Comparison of ENCODE assay signal across 23 cellular contexts in genomic region chr3:41441568-41441967, GRCh38.
DNase-seq lines count a peak whose midpoint lies in the region; ATAC-seq, FAIRE-seq and TF ChIP-seq lines count a peak whose summit lies in the region.
"Had no signal": no experiment of that assay in that cellular context is flagged by ENCODE, and none has a peak within 500 bp of the region (broad histone marks: within the 10 kb centered on the region; RNA-seq: fewer than 3 reads in every experiment).

No MANE protein-coding gene starts in this region.

- CTCF ChIA-PET in HepG2 (lab: Yijun Ruan, JAX; ENCODE audit: low intra/inter-chr PET ratio, low total read pairs): no interaction called here

- H3K27ac Mint-ChIP-seq in activated naive CD4-positive, alpha-beta T cell treated with anti-CD3 and anti-CD28 coated beads, Interleukin-2, amount 50 U/mL, for 72 hours: no peak overlapping the region
- no peak overlapping the region for H3K27ac Mint-ChIP-seq in activated T-helper 2 cell treated with anti-CD3 and anti-CD28 coated beads, Interferon-gamma antibody, Interleukin-2, Interleukin-4, amounts not matched to agents 10 μg/mL and 5 μg/mL and 100 μg/mL, durations not matched to agents 14 hours and 24 hours and 36 hours
- H3K27ac Mint-ChIP-seq: CD14-positive monocyte; CD4-positive, alpha-beta memory T cell; CD4-positive, CD25-positive, alpha-beta regulatory T cell; CD8-positive, alpha-beta memory T cell had no signal

- H3K9me3 ChIP-seq in HepG2 (ENCODE audit: low read length): peaks cover 10% of the 10 kb centered on the region; the same call in 1 of the 2 replicates
- no peaks in the 10 kb centered on the region for H3K9me3 ChIP-seq in right lobe of liver
- H3K9me3 ChIP-seq: BE2C, BLaER1, Caco-2 had no signal

- WGBS in HepG2 (ENCODE audit: low lambda C conversion rate): 30% methylated on average over 4 of the region's 4 CpGs
- 26% methylated on average over 4 of the region's 4 CpGs for WGBS in right lobe of liver (ENCODE audit: insufficient coverage, low coverage, low lambda C conversion rate, missing lambda C conversion rate)

- no peak for TF ChIP-seq CTCF in HepG2 (CRISPR knock-in tag; IDR thresholded peaks at IDR 0.05)
- TF ChIP-seq CTCF in right lobe of liver (IDR thresholded peaks at IDR 0.05): peak in 1 of 4 donors; percentile 27

- intact Hi-C loops in HepG2 (cut with micrococcal nuclease; ENCODE audit: unreplicated experiment): loop anchor here (10.0 kb wide), 1 partner anchor 197 kb away; no protein-coding TSS in a partner anchor
- intact Hi-C loops in right lobe of liver (cut with DNase I): no loop called here
- intact Hi-C loops in activated T-helper 2 cell treated with anti-CD3 and anti-CD28 coated beads, Interferon-gamma antibody, Interleukin-2, Interleukin-4, amounts not matched to agents 10 μg/mL and 5 μg/mL and 100 μg/mL, durations not matched to agents 14 hours and 24 hours and 36 hours (cut with micrococcal nuclease): no loop called here

- DNase-seq in HepG2 (ENCODE audit: low spot score): peak; percentile 24
- DNase-seq in right lobe of liver: no peak
- no peak for DNase-seq in activated naive CD4-positive, alpha-beta T cell treated with anti-CD3 and anti-CD28 coated beads, Interleukin-2, amount 50 U/mL, for 72 hours (ENCODE audit: low spot score in 2 of 2)
- no peak for DNase-seq in activated T-helper 2 cell treated with anti-CD3 and anti-CD28 coated beads, Interferon-gamma antibody, Interleukin-2, Interleukin-4, amounts not matched to agents 10 μg/mL and 5 μg/mL and 100 μg/mL, durations not matched to agents 14 hours and 24 hours and 36 hours (ENCODE audit: low spot score)
- DNase-seq: 8988T; ACHN; BE2C; C1 segment of cervical spinal cord; Caco-2; Calu3; CD4-positive, alpha-beta memory T cell; CD4-positive, CD25-positive, alpha-beta regulatory T cell; CD8-positive, alpha-beta memory T cell; DMS79 treated with DMSO at 0.1 percent for 48 hours; GF-D8 had no signal

- no peak for TF ChIP-seq RAD21 in HepG2 (CRISPR knock-in tag; IDR thresholded peaks at IDR 0.05)

- POLR2A ChIA-PET in HepG2 (lab: Yijun Ruan, JAX): no interaction called here

- in situ Hi-C loops in HepG2 (cut with HindIII; ENCODE audit: extremely low pct_ligation_motif_present, low pct_unique_long_range_greater_than_20kb): no loop called here

- H3K9ac ChIP-seq in HepG2 (ENCODE audit: insufficient read depth, low read depth, low read length): no peak overlapping the region
- H3K9ac ChIP-seq: BLaER1 had no signal

- peaks cover 1% of the 10 kb centered on the region for H3K27me3 Mint-ChIP-seq in activated T-helper 2 cell treated with anti-CD3 and anti-CD28 coated beads, Interferon-gamma antibody, Interleukin-2, Interleukin-4, amounts not matched to agents 10 μg/mL and 5 μg/mL and 100 μg/mL, durations not matched to agents 14 hours and 24 hours and 36 hours (ENCODE audit: low read depth)
- H3K27me3 Mint-ChIP-seq: CD4-positive, alpha-beta memory T cell; CD4-positive, CD25-positive, alpha-beta regulatory T cell; CD8-positive, alpha-beta memory T cell had no signal

- H3K4me1 ChIP-seq in HepG2 (ENCODE audit: insufficient read depth, low read length) (peaks cover 27% of the 10 kb centered on the region), right lobe of liver (peaks cover 0 to 7% (median 3%) of the 10 kb centered on the region in 4 donors)
- H3K4me1 ChIP-seq: BE2C, Caco-2 had no signal

- H3K36me3 Mint-ChIP-seq in activated naive CD4-positive, alpha-beta T cell treated with anti-CD3 and anti-CD28 coated beads, Interleukin-2, amount 50 U/mL, for 72 hours: peaks cover 6 to 22% of the 10 kb centered on the region in 2 donors
- H3K36me3 Mint-ChIP-seq in activated T-helper 2 cell treated with anti-CD3 and anti-CD28 coated beads, Interferon-gamma antibody, Interleukin-2, Interleukin-4, amounts not matched to agents 10 μg/mL and 5 μg/mL and 100 μg/mL, durations not matched to agents 14 hours and 24 hours and 36 hours (ENCODE audit: low read depth): no peaks in the 10 kb centered on the region
- H3K36me3 Mint-ChIP-seq: CD14-positive monocyte had no signal

- H3K4me2 ChIP-seq in HepG2 (ENCODE audit: low read depth, low read length): peak overlapping the region; percentile 18; the same call in 1 of the 2 replicates
- H3K4me2 ChIP-seq: BLaER1 had no signal

- no peaks in the 10 kb centered on the region for H3K4me1 Mint-ChIP-seq in activated T-helper 2 cell treated with anti-CD3 and anti-CD28 coated beads, Interferon-gamma antibody, Interleukin-2, Interleukin-4, amounts not matched to agents 10 μg/mL and 5 μg/mL and 100 μg/mL, durations not matched to agents 14 hours and 24 hours and 36 hours (ENCODE audit: low read depth)
- H3K4me1 Mint-ChIP-seq: CD14-positive monocyte; CD4-positive, alpha-beta memory T cell; CD4-positive, CD25-positive, alpha-beta regulatory T cell; CD8-positive, alpha-beta memory T cell had no signal

- H3K36me3 ChIP-seq in HepG2 (replicated peaks in 1 of 2; ENCODE audit: control insufficient read depth in 1 of 2, insufficient read depth in 2 of 2, low read length in 2 of 2) (no peaks in the 10 kb centered on the region), right lobe of liver (no peaks in the 10 kb centered on the region)
- H3K36me3 ChIP-seq: BE2C, BLaER1 had no signal

- peaks cover 8 to 10% of the 10 kb centered on the region in 2 donors for H3K9me3 Mint-ChIP-seq in activated naive CD4-positive, alpha-beta T cell treated with anti-CD3 and anti-CD28 coated beads, Interleukin-2, amount 50 U/mL, for 72 hours
- H3K9me3 Mint-ChIP-seq in activated T-helper 2 cell treated with anti-CD3 and anti-CD28 coated beads, Interferon-gamma antibody, Interleukin-2, Interleukin-4, amounts not matched to agents 10 μg/mL and 5 μg/mL and 100 μg/mL, durations not matched to agents 14 hours and 24 hours and 36 hours: no peaks in the 10 kb centered on the region

- no peak for FAIRE-seq in HepG2 (lab: Jason Lieb, UNC)
- FAIRE-seq: A204.1, D721Med, G401.6, GM12891, GM19239 had no signal

- no peak overlapping the region for H3K4me3 ChIP-seq in HepG2 (replicated peaks in 1 of 3; ENCODE audit: insufficient read depth in 1 of 3, low read depth in 2 of 3, low read length in 3 of 3)
- peak overlapping the region in 1 of 3 donors; percentile 26 for H3K4me3 ChIP-seq in right lobe of liver
- H3K4me3 ChIP-seq: BLaER1 had no signal

- H2AFZ ChIP-seq in HepG2 (ENCODE audit: low read length): no peak overlapping the region

- TF ChIP-seq POLR2A in HepG2 (IDR thresholded peaks at IDR 0.05; ENCODE audit: insufficient read depth in 1 of 2, low read depth in 2 of 2, low read length in 2 of 2) (no peak), right lobe of liver (IDR thresholded peaks at IDR 0.05) (no peak)

- H4K20me1 ChIP-seq in HepG2 (ENCODE audit: insufficient read depth, low read length): no peaks in the 10 kb centered on the region
- H4K20me1 ChIP-seq: BLaER1 had no signal

- no peak for TF ChIP-seq EP300 in HepG2 (IDR thresholded peaks at IDR 0.05; ENCODE audit: low read depth in 2 of 2, low read length in 2 of 2)
- no peak for TF ChIP-seq EP300 in HepG2 (CRISPR knock-in tag; IDR thresholded peaks at IDR 0.05; ENCODE audit: borderline replicate concordance)

- ATAC-seq in HepG2: no peak
- ATAC-seq in right lobe of liver: peak; percentile 90 to 98 (median 96)
- no peak for ATAC-seq in activated naive CD4-positive, alpha-beta T cell treated with anti-CD3 and anti-CD28 coated beads, Interleukin-2, amount 50 U/mL, for 72 hours
- no peak for ATAC-seq in HG03045 (IDR thresholded peaks at IDR 0.05; ENCODE audit: unreplicated experiment)

- H3K27me3 ChIP-seq in HepG2 (ENCODE audit: control insufficient read depth in 1 of 2, insufficient read depth in 2 of 2, low read length in 2 of 2) (no peaks in the 10 kb centered on the region), right lobe of liver (no peaks in the 10 kb centered on the region)
- H3K27me3 ChIP-seq: BE2C, BLaER1 had no signal

- H3K79me2 ChIP-seq in HepG2 (ENCODE audit: insufficient read depth, low read length): no peaks in the 10 kb centered on the region

- no TSS peak for BruUV-seq in HepG2 (replicated peaks; lab: Mats Ljungman, UMichigan)

- H3K27ac ChIP-seq in HepG2 (ENCODE audit: extremely low read length, insufficient read depth, low read length) (no peak overlapping the region), right lobe of liver (peak overlapping the region in 1 of 3 donors; percentile 9)
- H3K27ac ChIP-seq: BLaER1 had no signal

- H3K4me3 Mint-ChIP-seq in activated T-helper 2 cell treated with anti-CD3 and anti-CD28 coated beads, Interferon-gamma antibody, Interleukin-2, Interleukin-4, amounts not matched to agents 10 μg/mL and 5 μg/mL and 100 μg/mL, durations not matched to agents 14 hours and 24 hours and 36 hours (ENCODE audit: low read depth): no peak overlapping the region
- H3K4me3 Mint-ChIP-seq: CD14-positive monocyte; CD4-positive, alpha-beta memory T cell; CD4-positive, CD25-positive, alpha-beta regulatory T cell; CD8-positive, alpha-beta memory T cell had no signal

TF ChIP-seq in HepG2, 621 proteins besides CTCF, POLR2A, EP300 and RAD21 (continues in another document):
- no peak for TF ChIP-seq ZNF563 (CRISPR knock-in tag; IDR thresholded peaks at IDR 0.05)
- TF ChIP-seq, protein P1, sequence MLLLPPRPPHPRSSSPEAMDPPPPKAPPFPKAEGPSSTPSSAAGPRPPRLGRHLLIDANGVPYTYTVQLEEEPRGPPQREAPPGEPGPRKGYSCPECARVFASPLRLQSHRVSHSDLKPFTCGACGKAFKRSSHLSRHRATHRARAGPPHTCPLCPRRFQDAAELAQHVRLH (CRISPR knock-in tag; IDR thresholded peaks at IDR 0.05; ENCODE audit: borderline replicate concordance, low read depth): no peak
- TF ChIP-seq, protein P2, sequence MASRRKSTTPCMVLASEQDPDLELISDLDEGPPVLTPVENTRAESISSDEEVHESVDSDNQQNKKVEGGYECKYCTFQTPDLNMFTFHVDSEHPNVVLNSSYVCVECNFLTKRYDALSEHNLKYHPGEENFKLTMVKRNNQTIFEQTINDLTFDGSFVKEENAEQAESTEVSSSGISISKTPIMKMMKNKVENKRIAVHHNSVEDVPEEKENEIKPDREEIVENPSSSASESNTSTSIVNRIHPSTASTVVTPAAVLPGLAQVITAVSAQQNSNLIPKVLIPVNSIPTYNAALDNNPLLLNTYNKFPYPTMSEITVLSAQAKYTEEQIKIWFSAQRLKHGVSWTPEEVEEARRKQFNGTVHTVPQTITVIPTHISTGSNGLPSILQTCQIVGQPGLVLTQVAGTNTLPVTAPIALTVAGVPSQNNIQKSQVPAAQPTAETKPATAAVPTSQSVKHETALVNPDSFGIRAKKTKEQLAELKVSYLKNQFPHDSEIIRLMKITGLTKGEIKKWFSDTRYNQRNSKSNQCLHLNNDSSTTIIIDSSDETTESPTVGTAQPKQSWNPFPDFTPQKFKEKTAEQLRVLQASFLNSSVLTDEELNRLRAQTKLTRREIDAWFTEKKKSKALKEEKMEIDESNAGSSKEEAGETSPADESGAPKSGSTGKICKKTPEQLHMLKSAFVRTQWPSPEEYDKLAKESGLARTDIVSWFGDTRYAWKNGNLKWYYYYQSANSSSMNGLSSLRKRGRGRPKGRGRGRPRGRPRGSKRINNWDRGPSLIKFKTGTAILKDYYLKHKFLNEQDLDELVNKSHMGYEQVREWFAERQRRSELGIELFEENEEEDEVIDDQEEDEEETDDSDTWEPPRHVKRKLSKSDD (CRISPR knock-in tag; IDR thresholded peaks at IDR 0.05; ENCODE audit: low read depth): no peak

Comparison
In these comparisons a context has a peak if more than half of its experiments do, and no peak if none do; other contexts are left out.
1. ATAC-seq: peak in right lobe of liver (4 of 4); none in HepG2 (single experiment), activated naive CD4-positive, alpha-beta T cell treated with anti-CD3 and anti-CD28 coated beads, Interleukin-2, amount 50 U/mL, for 72 hours (0 of 2) and HG03045 (single experiment).